Comparison of ENCODE assay signal across 27 cellular contexts in the genomic region with DNA sequence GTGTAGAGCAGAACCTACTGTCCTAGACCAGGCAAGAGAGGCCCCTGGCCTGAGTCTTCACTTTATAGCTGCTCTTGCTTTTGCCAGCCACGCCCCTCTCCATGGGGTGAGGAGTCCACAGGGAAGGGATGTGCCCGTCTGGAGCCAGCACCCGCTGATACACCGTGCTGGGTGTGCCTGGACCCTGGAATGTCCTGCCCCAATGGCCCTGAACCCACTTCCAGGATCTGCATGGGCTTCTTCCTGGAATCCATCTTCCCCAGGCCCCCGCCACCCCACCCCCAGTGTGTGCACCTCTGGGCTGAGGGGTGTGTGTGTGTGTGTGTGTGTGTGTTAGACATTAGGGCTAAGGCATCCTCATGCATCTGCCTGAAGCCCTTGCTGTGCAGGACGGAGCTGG. TPM values are rescaled to one million over a fixed set of nuclear protein-coding genes. Genes with fewer than 3 reads are reported as not detected.
"Had no signal": no experiment of that assay in that cellular context is flagged by ENCODE, and none has a peak within 500 bp of the region (broad histone marks: within the 10 kb centered on the region; RNA-seq: fewer than 3 reads in every experiment).

No MANE protein-coding gene starts in this region.

- H3K4me1 Mint-ChIP-seq: activated naive CD8-positive, alpha-beta T cell treated with anti-CD3 and anti-CD28 coated beads, Interleukin-2, amount 10 ng/mL, durations not matched to agents 7 days and 5 days had no signal

- H3K4me3 ChIP-seq: adrenal gland had no signal

- H3K9me3 ChIP-seq: adrenal gland had no signal

- H3K27ac ChIP-seq: adrenal gland had no signal

- H3K36me3 ChIP-seq: adrenal gland had no signal

- ATAC-seq: activated CD8-positive, alpha-beta T cell treated with anti-CD3 and anti-CD28 coated beads, Interleukin-2, amount 10 ng/mL, durations not matched to agents 7 days and 5 days; T-helper 17 cell; WTC11 had no signal

- H3K9me3 Mint-ChIP-seq: activated naive CD8-positive, alpha-beta T cell treated with anti-CD3 and anti-CD28 coated beads, Interleukin-2, amount 10 ng/mL, durations not matched to agents 7 days and 5 days had no signal

- DNase-seq: activated CD4-positive, alpha-beta T cell treated with anti-CD3 and anti-CD28 coated beads for 48 hours; activated CD4-positive, alpha-beta T cell treated with anti-CD3 and anti-CD28 coated beads, Interleukin-2, amount 50 U/mL, for 4 hours; activated CD4-positive, CD25-positive, alpha-beta regulatory T cell treated with anti-CD3 and anti-CD28 coated beads, Interleukin-2, amount 50 U/mL, for 72 hours; activated CD8-positive, alpha-beta memory T cell treated with anti-CD3 and anti-CD28 coated beads, Interleukin-2, amount 50 U/mL, for 48 hours; activated CD8-positive, alpha-beta T cell treated with anti-CD3 and anti-CD28 coated beads, Interleukin-2, amount 10 ng/mL, durations not matched to agents 7 days and 5 days; activated naive CD4-positive, alpha-beta T cell treated with anti-CD3 and anti-CD28 coated beads, Interleukin-2, amount 50 U/mL, for 16 hours; activated naive CD8-positive, alpha-beta T cell treated with anti-CD3 and anti-CD28 coated beads, Interleukin-2, amount 10 ng/mL, durations not matched to agents 7 days and 5 days; activated T-cell treated with anti-CD3 and anti-CD28 coated beads, Interleukin-2, amount 50 U/mL, for 1 hour; adrenal gland; anterior cingulate cortex; cerebellar nuclear complex; Karpas-422; NCI-H1105 treated with DMSO at 0.1 percent for 48 hours; NCI-H146; NCI-H187 treated with DMSO at 0.1 percent for 48 hours; NCI-H2081 treated with DMSO at 0.1 percent for 48 hours; NCI-H2171; NCI-H2227 treated with DMSO at 0.1 percent for 48 hours; NCI-H446 treated with DMSO at 0.1 percent for 48 hours; NCI-H524 treated with DMSO at 0.1 percent for 48 hours; NCI-H82; NK-92 treated with Interleukin-12 subunit alpha and Interleukin-12 subunit beta, amount 100 ng/mL, for 24 hours; OCI-M1; SHP77 treated with DMSO at 0.1 percent for 48 hours; T-helper 17 cell; T-helper 9 cell had no signal

- H3K27ac Mint-ChIP-seq: activated CD8-positive, alpha-beta T cell treated with anti-CD3 and anti-CD28 coated beads, Interleukin-2, amount 10 ng/mL, durations not matched to agents 7 days and 5 days; activated naive CD8-positive, alpha-beta T cell treated with anti-CD3 and anti-CD28 coated beads, Interleukin-2, amount 10 ng/mL, durations not matched to agents 7 days and 5 days; T-helper 17 cell; WTC11 had no signal

- H3K4me3 Mint-ChIP-seq: activated CD8-positive, alpha-beta T cell treated with anti-CD3 and anti-CD28 coated beads, Interleukin-2, amount 10 ng/mL, durations not matched to agents 7 days and 5 days; activated naive CD8-positive, alpha-beta T cell treated with anti-CD3 and anti-CD28 coated beads, Interleukin-2, amount 10 ng/mL, durations not matched to agents 7 days and 5 days; T-helper 17 cell; WTC11 had no signal

- H3K27me3 ChIP-seq: adrenal gland had no signal

- H3K4me1 ChIP-seq: adrenal gland had no signal

- H3K36me3 Mint-ChIP-seq: activated naive CD8-positive, alpha-beta T cell treated with anti-CD3 and anti-CD28 coated beads, Interleukin-2, amount 10 ng/mL, durations not matched to agents 7 days and 5 days; WTC11 had no signal

RNA-seq across cellular contexts. Expression of gene MEOX1, which starts 44.9 kb away (rescaled TPM):
- total RNA-seq: WTC11 had no signal
